10 cellular contexts compared by ENCODE assay signal in the genomic region with DNA sequence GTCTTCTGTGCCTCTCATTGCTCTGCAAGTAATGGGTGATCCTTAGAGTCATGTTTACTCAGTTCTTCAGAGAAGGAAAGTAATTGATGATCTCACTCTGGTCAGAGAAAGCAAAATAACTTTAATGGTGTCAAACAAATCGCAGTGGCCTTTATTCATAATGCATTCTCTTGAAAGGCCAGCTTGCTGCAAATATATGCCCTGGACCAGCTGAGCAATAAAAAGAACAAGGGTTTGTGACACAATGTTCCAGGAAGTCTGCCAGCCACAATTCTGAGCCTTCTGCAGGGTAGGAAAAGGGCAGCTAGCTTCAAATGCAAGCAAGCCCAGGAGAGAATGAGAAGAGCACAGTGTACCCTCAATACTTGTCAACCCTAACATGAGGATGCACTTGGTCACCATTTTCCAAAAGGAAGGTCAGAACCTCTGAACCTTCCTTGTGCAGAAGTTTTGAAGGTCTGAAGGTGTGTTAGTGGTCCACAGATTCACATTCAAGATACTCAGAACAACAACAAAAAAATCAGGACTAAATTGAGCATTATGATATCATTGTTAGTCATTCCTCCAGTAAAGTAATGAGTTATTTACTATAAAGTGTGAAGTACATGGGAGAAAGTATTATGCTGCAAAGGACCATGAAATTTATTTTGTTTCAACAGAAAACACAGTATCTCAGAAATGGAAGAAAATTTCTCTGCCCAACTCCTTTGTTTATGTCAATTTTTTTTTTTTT.
A peak's percentile ranks its signal among the peaks of the same experiment; 100 is the strongest.
DNase-seq lines count a peak whose midpoint lies in the region; ATAC-seq and TF ChIP-seq lines count a peak whose summit lies in the region.
"Had no signal": no experiment of that assay in that cellular context is flagged by ENCODE, and none has a peak within 500 bp of the region (broad histone marks: within the 10 kb centered on the region; RNA-seq: fewer than 3 reads in every experiment).

No MANE protein-coding gene starts in this region.

- no TSS peak for BruUV-seq in mammary epithelial cell (replicated peaks; lab: Mats Ljungman, UMichigan)

- H3K27me3 ChIP-seq in mammary epithelial cell (ENCODE audit: insufficient read depth, low read length), result no peaks in the 10 kb centered on the region
- H3K27me3 ChIP-seq in testis, result no peaks in the 10 kb centered on the region

- H2AFZ ChIP-seq in mammary epithelial cell (ENCODE audit: low read depth, low read length), result no peak overlapping the region

- no peak overlapping the region for H3K27ac Mint-ChIP-seq in HFFc6

- no peak overlapping the region for H3K4me3 ChIP-seq in mammary epithelial cell (replicated peaks in 1 of 3; ENCODE audit: insufficient read depth in 1 of 3, low read depth in 2 of 3, low read length in 3 of 3)
- no peak overlapping the region for H3K4me3 ChIP-seq in testis

- H3K4me1 ChIP-seq in mammary epithelial cell (ENCODE audit: insufficient read depth, low read length) (peaks cover 5% of the 10 kb centered on the region), testis (no peaks in the 10 kb centered on the region)

- DNase-seq in HFFc6, result peak; percentile 12
- DNase-seq in mammary epithelial cell, result no peak
- DNase-seq in kidney tubule cell (ENCODE audit: low spot score), result peak; percentile 77
- peak; percentile 81 for DNase-seq in testis
- DNase-seq in islet precursor cell, result no peak
- no peak for DNase-seq in Kasumi-1 (lab: John Stamatoyannopoulos, UW)
- DNase-seq: posterior cingulate gyrus; RPMI8226; stimulated activated CD8-positive, alpha-beta memory T cell treated with anti-CD3 and anti-CD28 coated beads, Interleukin-4, amount 100 ng/mL, for 48 hours had no signal

- CTCF ChIA-PET in mammary epithelial cell (lab: Charles Lee; ENCODE audit: low non-redundant PET), result no interaction called here

- no peaks in the 10 kb centered on the region for H3K27me3 Mint-ChIP-seq in HFFc6 (ENCODE audit: insufficient read depth)

- 40% methylated on average over 1 of the region's 1 CpG for WGBS in mammary epithelial cell (ENCODE audit: low coverage, missing lambda C conversion rate)
- WGBS in testis, 2 donors, result 27 to 47% methylated on average over 1 of the region's 1 CpG

- H3K4me2 ChIP-seq in mammary epithelial cell (ENCODE audit: insufficient read depth, low read depth, low read length), result peak overlapping the region; percentile 36

- H3K27ac ChIP-seq in mammary epithelial cell (ENCODE audit: insufficient read depth, low read depth, low read length) (no peak overlapping the region), testis (peak overlapping the region; percentile 26 to 88)

- in situ Hi-C loops in mammary epithelial cell (cut with MboI; ENCODE audit: low sequenced_read_pairs in 2 of 2), result no loop called here

- H4K20me1 ChIP-seq in mammary epithelial cell (ENCODE audit: insufficient read depth, low read length), result no peaks in the 10 kb centered on the region

- intact Hi-C loops in mammary epithelial cell (cut with micrococcal nuclease), result no loop called here
- intact Hi-C loops in testis (cut with DNase I; ENCODE audit: low total_unique reads), result no loop called here

- no peaks in the 10 kb centered on the region for H3K9me3 ChIP-seq in mammary epithelial cell (replicated peaks; ENCODE audit: insufficient read depth, low read length)
- no peaks in the 10 kb centered on the region for H3K9me3 ChIP-seq in testis

- H3K4me3 Mint-ChIP-seq in HFFc6, result no peak overlapping the region

- H3K79me2 ChIP-seq in mammary epithelial cell (ENCODE audit: insufficient read depth, low read length), result no peaks in the 10 kb centered on the region

- H3K9ac ChIP-seq in mammary epithelial cell (ENCODE audit: insufficient read depth, low read length), result no peak overlapping the region

- H3K36me3 ChIP-seq in mammary epithelial cell (ENCODE audit: insufficient read depth, low read length) (no peaks in the 10 kb centered on the region), testis (ENCODE audit: low read depth, missing control alignments) (no peaks in the 10 kb centered on the region)

- H3K36me3 Mint-ChIP-seq in HFFc6 (ENCODE audit: low read depth), result no peaks in the 10 kb centered on the region

- no peak for TF ChIP-seq POLR2A in testis (IDR thresholded peaks at IDR 0.05)

- dilution Hi-C loops in mammary epithelial cell (cut with HindIII; ENCODE audit: low sequenced_read_pairs), result no loop called here

- peaks cover 23% of the 10 kb centered on the region for H3K9me3 Mint-ChIP-seq in HFFc6

- TF ChIP-seq CTCF in HFFc6 (IDR thresholded peaks at IDR 0.05), result no peak
- TF ChIP-seq CTCF in mammary epithelial cell (conservative IDR thresholded peaks at IDR 0.05 in 1 of 2, IDR thresholded peaks at IDR 0.05 in 1 of 2; ENCODE audit: extremely low read depth in 1 of 2, insufficient read depth in 1 of 2, low read depth in 1 of 2, low read length in 2 of 2), result no peak
- TF ChIP-seq CTCF in testis (IDR thresholded peaks at IDR 0.05), result no peak

- ATAC-seq in GM19324 (IDR thresholded peaks at IDR 0.05; ENCODE audit: low FRiP score, unreplicated experiment), result no peak

- no peaks in the 10 kb centered on the region; the same call in 1 of the 2 replicates for H3K4me1 Mint-ChIP-seq in HFFc6 (ENCODE audit: low read depth)

Comparison
In these comparisons a context has a peak if more than half of its experiments do, and no peak if none do; other contexts are left out.
1. DNase-seq: peak in HFFc6 (single experiment), kidney tubule cell (single experiment) and testis (single experiment); none in mammary epithelial cell (single experiment), islet precursor cell (single experiment) and Kasumi-1 (0 of 2).